8 cellular contexts compared by ENCODE assay signal in genomic region chr3:112642912-112643506, GRCh38. TPM values are rescaled to one million over a fixed set of nuclear protein-coding genes. Genes with fewer than 3 reads are reported as not detected.
DNase-seq lines count a peak whose midpoint lies in the region; ATAC-seq and TF ChIP-seq lines count a peak whose summit lies in the region.

No MANE protein-coding gene starts in this region.

- H3K4me1 Mint-ChIP-seq in HFFc6 (ENCODE audit: low read depth), result peaks cover 23% of the 10 kb centered on the region
- H3K4me1 Mint-ChIP-seq in activated naive CD4-positive, alpha-beta T cell treated with anti-CD3 and anti-CD28 coated beads for 36 hours (ENCODE audit: low read depth), result peaks cover 14% of the 10 kb centered on the region

- intact Hi-C loops in activated naive CD4-positive, alpha-beta T cell treated with anti-CD3 and anti-CD28 coated beads for 36 hours (cut with micrococcal nuclease), result loop anchor here (1.0 to 5.0 kb wide), 11 partner anchors 33 to 645 kb away; partner anchors contain the start of gene SLC9C1
- intact Hi-C loops in head of caudate nucleus (cut with DNase I) (loop anchor here (5.0 kb wide), 1 partner anchor 334 kb away; the partner anchor contains the start of gene CD200R1), posterior vena cava (cut with DNase I) (loop anchor here in 1 of 2 donors (5.0 kb wide), 2 partner anchors 169 to 334 kb away; partner anchors contain the start of gene CD200R1), upper lobe of right lung (cut with DNase I) (loop anchor here (10.0 kb wide), 1 partner anchor 332 kb away; the partner anchor contains the start of gene CD200R1)

- peak; percentile 95 for ATAC-seq in upper lobe of right lung

- peaks cover 2% of the 10 kb centered on the region; the same call in 1 of the 2 replicates for H3K27me3 ChIP-seq in GM06990 (replicated peaks; ENCODE audit: control insufficient read depth, insufficient read depth, low read length)
- no peaks in the 10 kb centered on the region for H3K27me3 ChIP-seq in SJSA1 (replicated peaks)
- H3K27me3 ChIP-seq in upper lobe of right lung, result no peaks in the 10 kb centered on the region

- H3K9me3 Mint-ChIP-seq in HFFc6, result no peaks in the 10 kb centered on the region
- H3K9me3 Mint-ChIP-seq in activated naive CD4-positive, alpha-beta T cell treated with anti-CD3 and anti-CD28 coated beads for 36 hours, result no peaks in the 10 kb centered on the region

- H3K4me1 ChIP-seq in SJSA1 (replicated peaks) (peaks cover 61% of the 10 kb centered on the region), upper lobe of right lung (peaks cover 24% of the 10 kb centered on the region)

- H3K36me3 ChIP-seq in GM06990 (ENCODE audit: control insufficient read depth, insufficient read depth, low read length), result no peaks in the 10 kb centered on the region
- no peaks in the 10 kb centered on the region for H3K36me3 ChIP-seq in SJSA1
- no peaks in the 10 kb centered on the region for H3K36me3 ChIP-seq in upper lobe of right lung

- H3K27me3 Mint-ChIP-seq in HFFc6 (ENCODE audit: insufficient read depth), result no peaks in the 10 kb centered on the region; the same call in 1 of the 2 replicates
- peaks cover 10% of the 10 kb centered on the region for H3K27me3 Mint-ChIP-seq in activated naive CD4-positive, alpha-beta T cell treated with anti-CD3 and anti-CD28 coated beads for 36 hours (ENCODE audit: low read depth)

- no peaks in the 10 kb centered on the region for H3K9me3 ChIP-seq in SJSA1 (replicated peaks)
- no peaks in the 10 kb centered on the region for H3K9me3 ChIP-seq in upper lobe of right lung

- H3K27ac Mint-ChIP-seq in HFFc6, result no peak overlapping the region
- no peak overlapping the region for H3K27ac Mint-ChIP-seq in activated naive CD4-positive, alpha-beta T cell treated with anti-CD3 and anti-CD28 coated beads for 36 hours

- H3K27ac ChIP-seq in SJSA1, result peak overlapping the region; percentile 72
- H3K27ac ChIP-seq in upper lobe of right lung, result no peak overlapping the region

- H3K4me3 ChIP-seq in GM06990 (replicated peaks; ENCODE audit: low read depth, low read length) (0 out of 2 replicates have a peak overlapping the region, but pooled peaks have one; percentile 24), SJSA1 (no peak overlapping the region), upper lobe of right lung (no peak overlapping the region)

- DNase-seq in GM06990 (ENCODE audit: extremely low read depth, insufficient read length), result peak; percentile 30
- DNase-seq in HFFc6, result peak; percentile 84
- DNase-seq in MV-4-11 (lab: John Stamatoyannopoulos, UW), result peak; percentile 70
- DNase-seq in SJSA1 (ENCODE audit: low read depth in 1 of 2, low spot score in 2 of 2), result peak; percentile 82 to 90
- peak; percentile 92 for DNase-seq in activated naive CD4-positive, alpha-beta T cell treated with anti-CD3 and anti-CD28 coated beads for 36 hours
- peak; percentile 68 to 93 (median 84) for DNase-seq in head of caudate nucleus
- DNase-seq in posterior vena cava (ENCODE audit: low spot score), result peak; percentile 93
- DNase-seq in upper lobe of right lung, result peak; percentile 78

- H3K36me3 Mint-ChIP-seq in HFFc6 (ENCODE audit: low read depth), result peaks cover 5% of the 10 kb centered on the region
- no peaks in the 10 kb centered on the region for H3K36me3 Mint-ChIP-seq in activated naive CD4-positive, alpha-beta T cell treated with anti-CD3 and anti-CD28 coated beads for 36 hours (ENCODE audit: low read depth)

- peak overlapping the region; percentile 72; the same call in 1 of the 2 replicates for H3K4me3 Mint-ChIP-seq in HFFc6
- peak overlapping the region; percentile 55 for H3K4me3 Mint-ChIP-seq in activated naive CD4-positive, alpha-beta T cell treated with anti-CD3 and anti-CD28 coated beads for 36 hours

- peak; percentile 83 for TF ChIP-seq CTCF in GM06990 (IDR thresholded peaks at IDR 0.05; ENCODE audit: insufficient read depth, low read length, poor library complexity, severe bottlenecking)
- TF ChIP-seq CTCF in HFFc6 (IDR thresholded peaks at IDR 0.05), result peak; percentile 92
- peak; percentile 82 for TF ChIP-seq CTCF in upper lobe of right lung (IDR thresholded peaks at IDR 0.05)

- CTCF ChIA-PET in activated naive CD4-positive, alpha-beta T cell treated with anti-CD3 and anti-CD28 coated beads for 36 hours (lab: Charles Lee), result interaction anchor here (0.6 to 6.4 kb wide), 45 partner anchors 8 to 645 kb away, joined by 3 to 54 read pairs (median 5); partner anchors contain the start of genes CD200R1, GTPBP8 and SLC9C1

RNA-seq across cellular contexts. Expression of gene CCDC80, which starts 2.1 kb away (rescaled TPM):
- 100 to 1,000 TPM; 326 to 388 (median 358) TPM for total RNA-seq in HFFc6 (2021; fragmentation: NEBNext Ultra II Directional; extraction: Animal tissue kit (Norgen Biotek cat#: 25700))
- total RNA-seq in SJSA1 (2014; rRNA removed; shearing (Covaris generic)), result 58.4 and 74.8 TPM in 2 replicates
- not detected for total RNA-seq in activated naive CD4-positive, alpha-beta T cell treated with anti-CD3 and anti-CD28 coated beads for 36 hours
- total RNA-seq in posterior vena cava (1,000 to 10,000 TPM in 1 of 2 donors, 100 to 1,000 TPM in 1; 294 to 1,773 TPM), upper lobe of right lung (60.4 TPM)

Comparison
In these comparisons a context has a peak if more than half of its experiments do, and no peak if none do; other contexts are left out.
1. DNase-seq: peak in every context shown above with its lines; median percentile 93 in posterior vena cava; 92 in activated naive CD4-positive, alpha-beta T cell treated with anti-CD3 and anti-CD28 coated beads for 36 hours; 86 in SJSA1; 84 in HFFc6; 84 in head of caudate nucleus; 78 in upper lobe of right lung; 70 in MV-4-11; 30 in GM06990.
2. RNA of gene CCDC80, which starts 2.1 kb away (total RNA-seq): 294 to 1,773 TPM in posterior vena cava, 326 to 388 TPM in HFFc6, 58.4 to 74.8 TPM in SJSA1 and 60.4 TPM in upper lobe of right lung (single experiment); not detected in activated naive CD4-positive, alpha-beta T cell treated with anti-CD3 and anti-CD28 coated beads for 36 hours; every median in the first group is over 10 times any median in the second.
3. Peak in every context shown above with its lines, with median percentiles within 50 percentile points of each other: CTCF ChIP-seq.